ENCODE assay signal across 1 cellular context in genomic region chr10:99944860-99945259, GRCh38.
TF ChIP-seq lines count a peak whose summit lies in the region.

No MANE protein-coding gene starts in this region.

TF ChIP-seq in A549, 52 proteins besides CTCF, POLR2A, EP300 and RAD21 (continued from another document):
- no peak for TF ChIP-seq HES2 (IDR thresholded peaks at IDR 0.05)
- no peak for TF ChIP-seq ZC3H11A (IDR thresholded peaks at IDR 0.05)
